ENCODE assay signal across 1 cellular context in genomic region chr6:26031151-26031594, GRCh38.
A peak's percentile ranks its signal among the peaks of the same experiment; 100 is the strongest.
TF ChIP-seq lines count a peak whose summit lies in the region.

No MANE protein-coding gene starts in this region.

TF ChIP-seq in K562, 482 proteins besides CTCF, POLR2A, EP300 and RAD21 (continued from another document and continues in another):
- TF ChIP-seq, protein P1, sequence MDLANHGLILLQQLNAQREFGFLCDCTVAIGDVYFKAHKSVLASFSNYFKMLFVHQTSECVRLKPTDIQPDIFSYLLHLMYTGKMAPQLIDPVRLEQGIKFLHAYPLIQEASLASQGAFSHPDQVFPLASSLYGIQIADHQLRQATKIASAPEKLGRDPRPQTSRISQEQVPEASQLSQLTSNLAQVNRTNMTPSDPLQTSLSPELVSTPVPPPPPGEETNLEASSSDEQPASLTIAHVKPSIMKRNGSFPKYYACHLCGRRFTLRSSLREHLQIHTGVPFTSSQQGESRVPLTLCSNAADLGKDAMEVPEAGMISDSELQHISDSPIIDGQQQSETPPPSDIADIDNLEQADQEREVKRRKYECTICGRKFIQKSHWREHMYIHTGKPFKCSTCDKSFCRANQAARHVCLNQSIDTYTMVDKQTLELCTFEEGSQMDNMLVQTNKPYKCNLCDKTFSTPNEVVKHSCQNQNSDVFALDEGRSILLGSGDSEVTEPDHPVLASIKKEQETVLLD (IDR thresholded peaks at IDR 0.05), result no peak
- TF ChIP-seq POU5F1 (IDR thresholded peaks at IDR 0.05; ENCODE audit: borderline replicate concordance, low read depth, low read length, partially characterized antibody) (no peak), NR4A1 (CRISPR knock-in tag; IDR thresholded peaks at IDR 0.05) (no peak), NR4A1 (tag; IDR thresholded peaks at IDR 0.05) (0 out of 2 replicates have a peak, but pooled peaks have one; percentile 31), FOSL1 (tag; conservative IDR thresholded peaks at IDR 0.05) (no peak), POLR2B (IDR thresholded peaks at IDR 0.05; ENCODE audit: low read depth, partially characterized antibody) (no peak), CAMTA2 (CRISPR knock-in tag; conservative IDR thresholded peaks at IDR 0.05) (peak; percentile 96; the same call in 1 of the 2 replicates), CBFA2T3 (IDR thresholded peaks at IDR 0.05) (no peak), FOXK2 (conservative IDR thresholded peaks at IDR 0.05 in 1 of 2, IDR thresholded peaks at IDR 0.05 in 1 of 2; ENCODE audit: low read depth in 2 of 2) (no peak), ZNF444 (CRISPR knock-in tag; IDR thresholded peaks at IDR 0.05) (peak; percentile 70; the same call in 1 of the 2 replicates), STAT5A (IDR thresholded peaks at IDR 0.05; ENCODE audit: borderline replicate concordance, low read length) (no peak), ZNF212 (CRISPR knock-in tag; IDR thresholded peaks at IDR 0.05) (peak; percentile 94), ZNF589 (CRISPR knock-in tag; IDR thresholded peaks at IDR 0.05; ENCODE audit: low read depth) (no peak), PYGO2 (tag; IDR thresholded peaks at IDR 0.05) (no peak), CHD1 (IDR thresholded peaks at IDR 0.05; ENCODE audit: low read length) (no peak), ID3 (CRISPR knock-in tag; IDR thresholded peaks at IDR 0.05) (0 out of 2 replicates have a peak, but pooled peaks have one; percentile 28), ID3 (tag; IDR thresholded peaks at IDR 0.05) (no peak), BMI1 (IDR thresholded peaks at IDR 0.05; ENCODE audit: low read length) (no peak), SLC30A9 (CRISPR knock-in tag; IDR thresholded peaks at IDR 0.05) (no peak), NFIX (CRISPR knock-in tag; IDR thresholded peaks at IDR 0.05; ENCODE audit: low read depth) (no peak), ZNF124 (CRISPR knock-in tag; IDR thresholded peaks at IDR 0.05) (no peak), HMGN3 (IDR thresholded peaks at IDR 0.05; ENCODE audit: borderline replicate concordance, extremely low read depth, insufficient read length, low read depth, low read length) (no peak), GMEB1 (CRISPR knock-in tag; IDR thresholded peaks at IDR 0.05) (no peak), RHOXF2B (CRISPR knock-in tag; conservative IDR thresholded peaks at IDR 0.05) (no peak), RFX7 (CRISPR knock-in tag; IDR thresholded peaks at IDR 0.05) (peak; percentile 92), ETS2 (tag; IDR thresholded peaks at IDR 0.05; ENCODE audit: borderline replicate concordance, poor library complexity, severe bottlenecking) (no peak), DDX20 (tag; IDR thresholded peaks at IDR 0.05; ENCODE audit: low read depth) (no peak), FOXP4 (CRISPR knock-in tag; IDR thresholded peaks at IDR 0.05; ENCODE audit: borderline replicate concordance) (no peak), POLR2AphosphoS2 (IDR thresholded peaks at IDR 0.05; ENCODE audit: low read length) (peak; percentile 28; the same call in 1 of the 2 replicates), ZNF445 (CRISPR knock-in tag; IDR thresholded peaks at IDR 0.05; ENCODE audit: low read depth) (peak; percentile 87), ZNF347 (CRISPR knock-in tag; IDR thresholded peaks at IDR 0.05; ENCODE audit: low read depth) (peak; percentile 79; the same call in 1 of the 2 replicates), KDM2B (CRISPR knock-in tag; IDR thresholded peaks at IDR 0.05) (no peak), ZNF668 (CRISPR knock-in tag; IDR thresholded peaks at IDR 0.05) (no peak)
- TF ChIP-seq, protein P2, sequence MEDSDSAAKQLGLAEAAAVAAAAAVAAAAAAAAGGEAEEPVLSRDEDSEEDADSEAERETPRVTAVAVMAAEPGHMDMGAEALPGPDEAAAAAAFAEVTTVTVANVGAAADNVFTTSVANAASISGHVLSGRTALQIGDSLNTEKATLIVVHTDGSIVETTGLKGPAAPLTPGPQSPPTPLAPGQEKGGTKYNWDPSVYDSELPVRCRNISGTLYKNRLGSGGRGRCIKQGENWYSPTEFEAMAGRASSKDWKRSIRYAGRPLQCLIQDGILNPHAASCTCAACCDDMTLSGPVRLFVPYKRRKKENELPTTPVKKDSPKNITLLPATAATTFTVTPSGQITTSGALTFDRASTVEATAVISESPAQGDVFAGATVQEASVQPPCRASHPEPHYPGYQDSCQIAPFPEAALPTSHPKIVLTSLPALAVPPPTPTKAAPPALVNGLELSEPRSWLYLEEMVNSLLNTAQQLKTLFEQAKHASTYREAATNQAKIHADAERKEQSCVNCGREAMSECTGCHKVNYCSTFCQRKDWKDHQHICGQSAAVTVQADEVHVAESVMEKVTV (CRISPR knock-in tag; IDR thresholded peaks at IDR 0.05), result peak; percentile 58
- TF ChIP-seq, protein P3, sequence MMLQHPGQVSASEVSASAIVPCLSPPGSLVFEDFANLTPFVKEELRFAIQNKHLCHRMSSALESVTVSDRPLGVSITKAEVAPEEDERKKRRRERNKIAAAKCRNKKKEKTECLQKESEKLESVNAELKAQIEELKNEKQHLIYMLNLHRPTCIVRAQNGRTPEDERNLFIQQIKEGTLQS (IDR thresholded peaks at IDR 0.05), result no peak
- TF ChIP-seq, protein P3 (CRISPR knock-in tag; conservative IDR thresholded peaks at IDR 0.05), result no peak
- TF ChIP-seq, protein P4, sequence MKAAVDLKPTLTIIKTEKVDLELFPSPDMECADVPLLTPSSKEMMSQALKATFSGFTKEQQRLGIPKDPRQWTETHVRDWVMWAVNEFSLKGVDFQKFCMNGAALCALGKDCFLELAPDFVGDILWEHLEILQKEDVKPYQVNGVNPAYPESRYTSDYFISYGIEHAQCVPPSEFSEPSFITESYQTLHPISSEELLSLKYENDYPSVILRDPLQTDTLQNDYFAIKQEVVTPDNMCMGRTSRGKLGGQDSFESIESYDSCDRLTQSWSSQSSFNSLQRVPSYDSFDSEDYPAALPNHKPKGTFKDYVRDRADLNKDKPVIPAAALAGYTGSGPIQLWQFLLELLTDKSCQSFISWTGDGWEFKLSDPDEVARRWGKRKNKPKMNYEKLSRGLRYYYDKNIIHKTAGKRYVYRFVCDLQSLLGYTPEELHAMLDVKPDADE (conservative IDR thresholded peaks at IDR 0.05; ENCODE audit: control insufficient read depth, low read depth, low read length), result no peak
- TF ChIP-seq, protein P5, sequence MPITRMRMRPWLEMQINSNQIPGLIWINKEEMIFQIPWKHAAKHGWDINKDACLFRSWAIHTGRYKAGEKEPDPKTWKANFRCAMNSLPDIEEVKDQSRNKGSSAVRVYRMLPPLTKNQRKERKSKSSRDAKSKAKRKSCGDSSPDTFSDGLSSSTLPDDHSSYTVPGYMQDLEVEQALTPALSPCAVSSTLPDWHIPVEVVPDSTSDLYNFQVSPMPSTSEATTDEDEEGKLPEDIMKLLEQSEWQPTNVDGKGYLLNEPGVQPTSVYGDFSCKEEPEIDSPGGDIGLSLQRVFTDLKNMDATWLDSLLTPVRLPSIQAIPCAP (CRISPR knock-in tag; IDR thresholded peaks at IDR 0.05; ENCODE audit: borderline replicate concordance), result no peak
- TF ChIP-seq, protein P6, sequence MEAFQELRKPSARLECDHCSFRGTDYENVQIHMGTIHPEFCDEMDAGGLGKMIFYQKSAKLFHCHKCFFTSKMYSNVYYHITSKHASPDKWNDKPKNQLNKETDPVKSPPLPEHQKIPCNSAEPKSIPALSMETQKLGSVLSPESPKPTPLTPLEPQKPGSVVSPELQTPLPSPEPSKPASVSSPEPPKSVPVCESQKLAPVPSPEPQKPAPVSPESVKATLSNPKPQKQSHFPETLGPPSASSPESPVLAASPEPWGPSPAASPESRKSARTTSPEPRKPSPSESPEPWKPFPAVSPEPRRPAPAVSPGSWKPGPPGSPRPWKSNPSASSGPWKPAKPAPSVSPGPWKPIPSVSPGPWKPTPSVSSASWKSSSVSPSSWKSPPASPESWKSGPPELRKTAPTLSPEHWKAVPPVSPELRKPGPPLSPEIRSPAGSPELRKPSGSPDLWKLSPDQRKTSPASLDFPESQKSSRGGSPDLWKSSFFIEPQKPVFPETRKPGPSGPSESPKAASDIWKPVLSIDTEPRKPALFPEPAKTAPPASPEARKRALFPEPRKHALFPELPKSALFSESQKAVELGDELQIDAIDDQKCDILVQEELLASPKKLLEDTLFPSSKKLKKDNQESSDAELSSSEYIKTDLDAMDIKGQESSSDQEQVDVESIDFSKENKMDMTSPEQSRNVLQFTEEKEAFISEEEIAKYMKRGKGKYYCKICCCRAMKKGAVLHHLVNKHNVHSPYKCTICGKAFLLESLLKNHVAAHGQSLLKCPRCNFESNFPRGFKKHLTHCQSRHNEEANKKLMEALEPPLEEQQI (IDR thresholded peaks at IDR 0.05), result no peak
- TF ChIP-seq, protein P7, sequence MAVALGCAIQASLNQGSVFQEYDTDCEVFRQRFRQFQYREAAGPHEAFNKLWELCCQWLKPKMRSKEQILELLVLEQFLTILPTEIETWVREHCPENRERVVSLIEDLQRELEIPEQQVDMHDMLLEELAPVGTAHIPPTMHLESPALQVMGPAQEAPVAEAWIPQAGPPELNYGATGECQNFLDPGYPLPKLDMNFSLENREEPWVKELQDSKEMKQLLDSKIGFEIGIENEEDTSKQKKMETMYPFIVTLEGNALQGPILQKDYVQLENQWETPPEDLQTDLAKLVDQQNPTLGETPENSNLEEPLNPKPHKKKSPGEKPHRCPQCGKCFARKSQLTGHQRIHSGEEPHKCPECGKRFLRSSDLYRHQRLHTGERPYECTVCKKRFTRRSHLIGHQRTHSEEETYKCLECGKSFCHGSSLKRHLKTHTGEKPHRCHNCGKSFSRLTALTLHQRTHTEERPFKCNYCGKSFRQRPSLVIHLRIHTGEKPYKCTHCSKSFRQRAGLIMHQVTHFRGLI (CRISPR knock-in tag; IDR thresholded peaks at IDR 0.05), result no peak
- TF ChIP-seq, protein P8, sequence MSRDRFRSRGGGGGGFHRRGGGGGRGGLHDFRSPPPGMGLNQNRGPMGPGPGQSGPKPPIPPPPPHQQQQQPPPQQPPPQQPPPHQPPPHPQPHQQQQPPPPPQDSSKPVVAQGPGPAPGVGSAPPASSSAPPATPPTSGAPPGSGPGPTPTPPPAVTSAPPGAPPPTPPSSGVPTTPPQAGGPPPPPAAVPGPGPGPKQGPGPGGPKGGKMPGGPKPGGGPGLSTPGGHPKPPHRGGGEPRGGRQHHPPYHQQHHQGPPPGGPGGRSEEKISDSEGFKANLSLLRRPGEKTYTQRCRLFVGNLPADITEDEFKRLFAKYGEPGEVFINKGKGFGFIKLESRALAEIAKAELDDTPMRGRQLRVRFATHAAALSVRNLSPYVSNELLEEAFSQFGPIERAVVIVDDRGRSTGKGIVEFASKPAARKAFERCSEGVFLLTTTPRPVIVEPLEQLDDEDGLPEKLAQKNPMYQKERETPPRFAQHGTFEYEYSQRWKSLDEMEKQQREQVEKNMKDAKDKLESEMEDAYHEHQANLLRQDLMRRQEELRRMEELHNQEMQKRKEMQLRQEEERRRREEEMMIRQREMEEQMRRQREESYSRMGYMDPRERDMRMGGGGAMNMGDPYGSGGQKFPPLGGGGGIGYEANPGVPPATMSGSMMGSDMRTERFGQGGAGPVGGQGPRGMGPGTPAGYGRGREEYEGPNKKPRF (IDR thresholded peaks at IDR 0.05; ENCODE audit: low read depth, low read length), result no peak
